Comparison of ENCODE assay signal across 15 cellular contexts in genomic region chr19:8094336-8094735, GRCh38. TPM values are rescaled to one million over a fixed set of nuclear protein-coding genes. Genes with fewer than 3 reads are reported as not detected.
A peak's percentile ranks its signal among the peaks of the same experiment; 100 is the strongest.
DNase-seq lines count a peak whose midpoint lies in the region; ATAC-seq and TF ChIP-seq lines count a peak whose summit lies in the region.
"Had no signal": no experiment of that assay in that cellular context is flagged by ENCODE, and none has a peak within 500 bp of the region (broad histone marks: within the 10 kb centered on the region; RNA-seq: fewer than 3 reads in every experiment).

No MANE protein-coding gene starts in this region.

- H3K36me3 Mint-ChIP-seq in natural killer cell treated with Interleukin-12 subunit alpha and Interleukin-12 subunit beta and Interleukin-15 and Interleukin-18, amount 100 ng/mL, for 72 hours: no peaks in the 10 kb centered on the region
- H3K36me3 Mint-ChIP-seq in natural killer cell: no peaks in the 10 kb centered on the region
- peaks cover 45% of the 10 kb centered on the region for H3K36me3 Mint-ChIP-seq in endothelial cell (ENCODE audit: low read depth, unreplicated experiment)
- H3K36me3 Mint-ChIP-seq: CD4-positive, alpha-beta memory T cell had no signal

- H3K9me3 Mint-ChIP-seq in natural killer cell treated with Interleukin-12 subunit alpha and Interleukin-12 subunit beta and Interleukin-15 and Interleukin-18, amount 100 ng/mL, for 72 hours: peaks cover 13% of the 10 kb centered on the region
- H3K9me3 Mint-ChIP-seq in natural killer cell: no peaks in the 10 kb centered on the region
- H3K9me3 Mint-ChIP-seq in endothelial cell (ENCODE audit: unreplicated experiment): peaks cover 7% of the 10 kb centered on the region

- intact Hi-C loops in natural killer cell (cut with micrococcal nuclease): no loop called here
- intact Hi-C loops in posterior vena cava (cut with DNase I): no loop called here

- TF ChIP-seq CTCF in natural killer cell (IDR thresholded peaks at IDR 0.05) (no peak), endothelial cell (IDR thresholded peaks at IDR 0.05; ENCODE audit: unreplicated experiment) (no peak)

- no peak overlapping the region for H3K4me3 Mint-ChIP-seq in natural killer cell treated with Interleukin-12 subunit alpha and Interleukin-12 subunit beta and Interleukin-15 and Interleukin-18, amount 100 ng/mL, for 72 hours
- H3K4me3 Mint-ChIP-seq in natural killer cell (no peak overlapping the region), endothelial cell (ENCODE audit: unreplicated experiment) (peak overlapping the region; percentile 37)
- H3K4me3 Mint-ChIP-seq: CD4-positive, alpha-beta memory T cell; HFFc6 had no signal

- peaks cover 2 to 6% of the 10 kb centered on the region in 2 donors for H3K27me3 Mint-ChIP-seq in natural killer cell treated with Interleukin-12 subunit alpha and Interleukin-12 subunit beta and Interleukin-15 and Interleukin-18, amount 100 ng/mL, for 72 hours
- H3K27me3 Mint-ChIP-seq in natural killer cell (ENCODE audit: low read depth in 2 of 2) (no peaks in the 10 kb centered on the region), endothelial cell (ENCODE audit: unreplicated experiment) (peaks cover 4% of the 10 kb centered on the region)

- peaks cover 0 to 22% of the 10 kb centered on the region in 2 donors for H3K4me1 Mint-ChIP-seq in natural killer cell treated with Interleukin-12 subunit alpha and Interleukin-12 subunit beta and Interleukin-15 and Interleukin-18, amount 100 ng/mL, for 72 hours (ENCODE audit: low read depth in 2 of 2)
- H3K4me1 Mint-ChIP-seq in natural killer cell (peaks cover 11 to 18% of the 10 kb centered on the region in 2 donors), endothelial cell (ENCODE audit: unreplicated experiment) (no peaks in the 10 kb centered on the region)
- H3K4me1 Mint-ChIP-seq: CD4-positive, alpha-beta memory T cell had no signal

- DNase-seq in natural killer cell treated with Interleukin-12 subunit alpha and Interleukin-12 subunit beta and Interleukin-15 and Interleukin-18, amount 100 ng/mL, for 72 hours (ENCODE audit: low spot score): peak; percentile 13
- no peak for DNase-seq in natural killer cell
- no peak for DNase-seq in endothelial cell (ENCODE audit: low spot score)
- DNase-seq in posterior vena cava (ENCODE audit: low spot score): peak; percentile 52
- no peak for DNase-seq in stimulated activated naive CD8-positive, alpha-beta T cell treated with anti-CD3 and anti-CD28 coated beads, Interleukin-15, Interleukin-2, amounts not matched to agents 100 U/mL and 50 U/mL, for 24 hours
- no peak for DNase-seq in activated naive CD4-positive, alpha-beta T cell treated with anti-CD3 and anti-CD28 coated beads, Interleukin-2, amount 50 U/mL, for 16 hours
- DNase-seq: C1 segment of cervical spinal cord; Calu3; CD4-positive, alpha-beta memory T cell; COR-L47; DND-41; GOT3; HFFc6 had no signal

- no peak for ATAC-seq in natural killer cell treated with Interleukin-12 subunit alpha and Interleukin-12 subunit beta and Interleukin-15 and Interleukin-18, amount 100 ng/mL, for 72 hours
- ATAC-seq in natural killer cell: no peak
- ATAC-seq in stimulated activated naive CD8-positive, alpha-beta T cell treated with anti-CD3 and anti-CD28 coated beads, Interleukin-15, Interleukin-2, amounts not matched to agents 100 U/mL and 50 U/mL, for 24 hours: no peak

- H3K27ac Mint-ChIP-seq in natural killer cell treated with Interleukin-12 subunit alpha and Interleukin-12 subunit beta and Interleukin-15 and Interleukin-18, amount 100 ng/mL, for 72 hours: no peak overlapping the region
- H3K27ac Mint-ChIP-seq in natural killer cell (no peak overlapping the region), endothelial cell (ENCODE audit: unreplicated experiment) (no peak overlapping the region)
- H3K27ac Mint-ChIP-seq: CD4-positive, alpha-beta memory T cell; HFFc6 had no signal

RNA-seq across cellular contexts. Expression of gene CCL25, which starts 41.8 kb away (rescaled TPM):
- under 1 TPM in 1 of 2 donors, not detected in 1; 0.71 TPM for total RNA-seq in natural killer cell treated with Interleukin-12 subunit alpha and Interleukin-12 subunit beta and Interleukin-15 and Interleukin-18, amount 100 ng/mL, for 72 hours
- total RNA-seq in natural killer cell: under 1 TPM in 1 of 3 donors, not detected in 2; 0.28 TPM
- total RNA-seq in endothelial cell (ENCODE audit: unreplicated experiment): not detected
- total RNA-seq in posterior vena cava: not detected
- total RNA-seq: A172; A673; Calu3; CD4-positive, alpha-beta memory T cell; HFFc6 had no signal

RNA-seq across cellular contexts. Expression of gene FBN3, which starts 55.1 kb away (rescaled TPM):
- not detected for total RNA-seq in natural killer cell treated with Interleukin-12 subunit alpha and Interleukin-12 subunit beta and Interleukin-15 and Interleukin-18, amount 100 ng/mL, for 72 hours
- total RNA-seq in natural killer cell (under 1 TPM in 1 of 3 donors, not detected in 2; 0.25 TPM), endothelial cell (ENCODE audit: unreplicated experiment) (15.5 TPM), posterior vena cava (not detected)
- total RNA-seq: A172; Calu3; CD4-positive, alpha-beta memory T cell; HFFc6 had no signal

Comparison
In these comparisons a context has a peak if more than half of its experiments do, and no peak if none do; other contexts are left out.
1. DNase-seq: peak in natural killer cell treated with Interleukin-12 subunit alpha and Interleukin-12 subunit beta and Interleukin-15 and Interleukin-18, amount 100 ng/mL, for 72 hours (single experiment) and posterior vena cava (single experiment); none in natural killer cell (single experiment), endothelial cell (single experiment), stimulated activated naive CD8-positive, alpha-beta T cell treated with anti-CD3 and anti-CD28 coated beads, Interleukin-15, Interleukin-2, amounts not matched to agents 100 U/mL and 50 U/mL, for 24 hours (single experiment) and activated naive CD4-positive, alpha-beta T cell treated with anti-CD3 and anti-CD28 coated beads, Interleukin-2, amount 50 U/mL, for 16 hours (single experiment).
2. RNA of gene FBN3, which starts 55.1 kb away (total RNA-seq): 15.5 TPM in endothelial cell (single experiment); not detected in natural killer cell treated with Interleukin-12 subunit alpha and Interleukin-12 subunit beta and Interleukin-15 and Interleukin-18, amount 100 ng/mL, for 72 hours, 0.25 TPM in natural killer cell and not detected in posterior vena cava; every median in the first group is over 10 times any median in the second.